ENCODE assay signal across 8 cellular contexts in the genomic region with DNA sequence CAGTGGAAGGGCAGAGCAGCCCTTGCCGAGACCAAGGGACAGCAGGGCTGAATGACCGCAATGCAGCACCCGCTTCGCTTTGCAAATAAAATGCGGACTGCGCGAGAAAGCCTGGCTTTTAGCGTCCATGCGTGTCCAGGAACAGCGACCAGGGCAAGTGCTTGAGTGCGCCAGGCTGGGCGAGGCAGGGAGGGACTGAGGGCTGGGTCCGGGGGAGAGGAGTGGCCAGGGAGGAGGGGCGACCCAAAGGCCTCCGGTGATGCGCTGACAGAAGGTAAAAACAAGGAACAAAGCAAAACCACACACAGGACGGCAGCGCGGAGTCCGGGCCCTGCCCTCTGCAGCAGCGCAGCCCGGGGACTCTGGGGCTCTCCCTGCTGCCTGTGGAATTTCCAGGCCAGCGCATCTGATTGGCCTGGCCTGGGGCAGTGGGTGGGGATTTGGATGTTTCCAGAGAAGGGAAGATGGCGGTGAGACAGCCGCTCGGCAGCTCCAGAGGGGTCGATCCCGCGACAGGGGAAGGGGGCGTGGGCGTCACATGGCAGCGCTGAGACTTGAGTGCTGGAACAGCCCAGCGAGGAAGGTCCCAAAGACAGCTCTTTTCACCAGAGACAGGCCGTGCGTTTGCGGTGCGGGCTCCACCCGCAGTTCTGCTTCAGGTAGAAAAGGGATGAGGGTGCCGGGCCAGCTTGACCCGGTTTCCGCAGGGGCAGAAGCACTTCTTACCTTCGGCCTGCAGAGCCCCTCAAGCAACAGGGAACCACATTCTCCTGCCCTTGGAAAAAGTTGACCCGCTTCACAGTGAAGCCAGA. TPM values are rescaled to one million over a fixed set of nuclear protein-coding genes. Genes with fewer than 3 reads are reported as not detected.
A peak's percentile ranks its signal among the peaks of the same experiment; 100 is the strongest.
DNase-seq lines count a peak whose midpoint lies in the region; ATAC-seq and TF ChIP-seq lines count a peak whose summit lies in the region.

No MANE protein-coding gene starts in this region.

- DNase-seq in AG08395 (ENCODE audit: low spot score) (peak; percentile 99), NCI-H526 treated with DMSO at 0.1 percent for 48 hours (lab: John Stamatoyannopoulos, UW) (peak; percentile 48), fibroblast of pulmonary artery (ENCODE audit: low read depth) (peak; percentile 85), stromal cell of bone marrow (ENCODE audit: low read depth) (peak; percentile 69)
- peak; percentile 64 for DNase-seq in activated T-cell treated with anti-CD3 and anti-CD28 coated beads, Interleukin-2, amount 50 U/mL, for 24 hours
- DNase-seq in naive thymus-derived CD8-positive, alpha-beta T cell: peak in 5 of 10 donors; percentile 8 to 18 (median 14)

- POLR2A ChIA-PET in naive thymus-derived CD8-positive, alpha-beta T cell (lab: Charles Lee): no interaction called here

- H3K9me3 Mint-ChIP-seq in activated T-cell treated with anti-CD3 and anti-CD28 coated beads, Interleukin-2, amount 50 U/mL, for 24 hours: peaks cover 2% of the 10 kb centered on the region
- H3K9me3 Mint-ChIP-seq in naive thymus-derived CD8-positive, alpha-beta T cell: peaks cover 0 to 13% (median 5%) of the 10 kb centered on the region in 9 donors

- peaks cover 16% of the 10 kb centered on the region for H3K4me1 Mint-ChIP-seq in activated T-cell treated with anti-CD3 and anti-CD28 coated beads, Interleukin-2, amount 50 U/mL, for 24 hours (ENCODE audit: low read depth)
- peaks cover 11 to 24% (median 17%) of the 10 kb centered on the region in 4 donors for H3K4me1 Mint-ChIP-seq in naive thymus-derived CD8-positive, alpha-beta T cell

- peak overlapping the region; percentile 77 for H3K4me3 ChIP-seq in fibroblast of pulmonary artery (replicated peaks; ENCODE audit: low read depth, low read length)

- ATAC-seq in GM18508 (IDR thresholded peaks at IDR 0.05; ENCODE audit: insufficient read depth, unreplicated experiment) (peak; percentile 45), HG03139 (IDR thresholded peaks at IDR 0.05; ENCODE audit: unreplicated experiment) (peak; percentile 57)
- peak; percentile 65 to 84 for ATAC-seq in naive thymus-derived CD8-positive, alpha-beta T cell

- no peak for TF ChIP-seq CTCF in fibroblast of pulmonary artery (IDR thresholded peaks at IDR 0.05; ENCODE audit: low read length, missing control alignments)

- H3K36me3 Mint-ChIP-seq in activated T-cell treated with anti-CD3 and anti-CD28 coated beads, Interleukin-2, amount 50 U/mL, for 24 hours (ENCODE audit: low read depth): no peaks in the 10 kb centered on the region
- peaks cover 0 to 5% (median 0%) of the 10 kb centered on the region in 3 donors for H3K36me3 Mint-ChIP-seq in naive thymus-derived CD8-positive, alpha-beta T cell

- peak overlapping the region; percentile 81 for H3K4me3 Mint-ChIP-seq in activated T-cell treated with anti-CD3 and anti-CD28 coated beads, Interleukin-2, amount 50 U/mL, for 24 hours
- H3K4me3 Mint-ChIP-seq in naive thymus-derived CD8-positive, alpha-beta T cell: peak overlapping the region; percentile 81 to 92 (median 89)

- peak overlapping the region; percentile 26 for H3K27ac Mint-ChIP-seq in activated T-cell treated with anti-CD3 and anti-CD28 coated beads, Interleukin-2, amount 50 U/mL, for 24 hours
- peak overlapping the region in 7 of 10 donors; percentile 38 to 88 (median 62) for H3K27ac Mint-ChIP-seq in naive thymus-derived CD8-positive, alpha-beta T cell

- peaks cover 38% of the 10 kb centered on the region for H3K27me3 Mint-ChIP-seq in activated T-cell treated with anti-CD3 and anti-CD28 coated beads, Interleukin-2, amount 50 U/mL, for 24 hours
- H3K27me3 Mint-ChIP-seq in naive thymus-derived CD8-positive, alpha-beta T cell: peaks cover 6 to 41% (median 28%) of the 10 kb centered on the region in 5 donors

RNA-seq across cellular contexts. Expression of a gene that starts 51.8 kb away (rescaled TPM):
- total RNA-seq in naive thymus-derived CD8-positive, alpha-beta T cell: 100 to 1,000 TPM in 1 of 2 experiments, 10 to 100 TPM in 1; 97.5 to 112 TPM
- 100 to 1,000 TPM; 136 to 159 (median 156) TPM for polyA plus RNA-seq in naive thymus-derived CD8-positive, alpha-beta T cell
